Comparison of ENCODE assay signal across 12 cellular contexts in the genomic region with DNA sequence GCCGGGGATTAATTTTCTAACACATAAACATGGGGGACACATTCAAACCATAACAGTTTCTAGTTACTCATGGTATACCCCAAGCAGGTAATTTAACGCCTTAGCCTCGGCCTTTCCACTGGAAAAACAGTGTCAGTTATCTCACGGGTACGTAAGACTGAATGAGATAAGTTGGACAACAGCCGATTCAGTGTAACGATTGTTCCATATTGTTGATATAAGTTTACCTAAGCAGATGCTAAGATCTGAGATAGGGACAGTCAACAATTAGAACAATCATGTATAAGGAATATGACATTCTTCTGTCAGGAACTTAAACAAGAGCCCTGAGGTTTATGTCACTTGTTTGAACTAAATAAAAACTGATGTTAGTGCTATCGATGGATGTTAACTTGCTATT.
A peak's percentile ranks its signal among the peaks of the same experiment; 100 is the strongest.
DNase-seq lines count a peak whose midpoint lies in the region; ATAC-seq and TF ChIP-seq lines count a peak whose summit lies in the region.
"Had no signal": no experiment of that assay in that cellular context is flagged by ENCODE, and none has a peak within 500 bp of the region (broad histone marks: within the 10 kb centered on the region; RNA-seq: fewer than 3 reads in every experiment).

No MANE protein-coding gene starts in this region.

- no peaks in the 10 kb centered on the region for H3K27me3 ChIP-seq in cardiac muscle cell
- no peaks in the 10 kb centered on the region for H3K27me3 ChIP-seq in endodermal cell (ENCODE audit: control insufficient read depth, insufficient read depth, low read length, poor library complexity, severe bottlenecking)
- no peaks in the 10 kb centered on the region for H3K27me3 ChIP-seq in neutrophil
- H3K27me3 ChIP-seq in uterus = no peaks in the 10 kb centered on the region
- H3K27me3 ChIP-seq: testis had no signal

- ATAC-seq in left ventricle myocardium superior = no peak

- no peak overlapping the region for H3K27ac Mint-ChIP-seq in endodermal cell
- H3K27ac Mint-ChIP-seq: activated B cell treated with CpG ODN at 0.5 μM for 24 hours had no signal

- in situ Hi-C loops in GM13977 (cut with MboI; ENCODE audit: low pct_unique_long_range_greater_than_20kb, low sequenced_read_pairs, unreplicated experiment) = no loop called here

- H3K4me1 Mint-ChIP-seq in endodermal cell = peaks cover 7% of the 10 kb centered on the region
- H3K4me1 Mint-ChIP-seq: activated B cell treated with CpG ODN at 0.5 μM for 24 hours had no signal

- 93 to 94% methylated on average over 8 of the region's 8 CpGs for WGBS in endodermal cell (ENCODE audit: insufficient coverage in 1 of 2, insufficient read length in 1 of 2), 2 experiments

- H3K4me3 Mint-ChIP-seq in endodermal cell = no peak overlapping the region
- H3K4me3 Mint-ChIP-seq: activated B cell treated with CpG ODN at 0.5 μM for 24 hours; activated T-helper 1 cell treated with anti-CD3 and anti-CD28 coated beads, Interleukin-12 subunit alpha, Interleukin-12 subunit beta, Interleukin-2, Interleukin-4 antibody, amounts not matched to agents 30 ng/mL and 10 ng/mL and 1 ng/mL, durations not matched to agents 14 hours and 24 hours and 36 hours had no signal

- H3K4me3 ChIP-seq in cardiac muscle cell (no peak overlapping the region), endodermal cell (ENCODE audit: low read length) (no peak overlapping the region), neutrophil (ENCODE audit: low read depth in 1 of 2, low read length in 1 of 2) (no peak overlapping the region), uterus (no peak overlapping the region)
- H3K4me3 ChIP-seq: testis had no signal

- intact Hi-C loops in left ventricle myocardium superior (cut with micrococcal nuclease) = no loop called here
- intact Hi-C loops in uterus (cut with DNase I; ENCODE audit: low total_unique reads) = loop anchor here (10.0 kb wide), 1 partner anchor 183 kb away; no protein-coding TSS in a partner anchor

- DNase-seq in cardiac muscle cell (ENCODE audit: low read depth in 1 of 2, low spot score in 1 of 2) = no peak
- no peak for DNase-seq in left ventricle myocardium superior
- no peak for DNase-seq in endodermal cell
- DNase-seq in uterus = no peak
- DNase-seq in GM13977 (ENCODE audit: low spot score) = no peak
- DNase-seq in activated CD8-positive, alpha-beta memory T cell treated with anti-CD3 and anti-CD28 coated beads, Interleukin-2, amount 50 U/mL, for 4 hours = no peak
- DNase-seq in NCI-H1105 (lab: John Stamatoyannopoulos, UW) = no peak
- DNase-seq: activated B cell treated with CpG ODN at 0.5 μM for 24 hours; stimulated activated CD4-positive, alpha-beta T cell treated with anti-CD3 and anti-CD28 coated beads, Interleukin-4, amount 100 ng/mL, for 4 hours had no signal

- H3K9ac ChIP-seq in endodermal cell (ENCODE audit: extremely low read depth, low read length, poor library complexity, severe bottlenecking) = no peak overlapping the region

- TF ChIP-seq POLR2A in uterus (IDR thresholded peaks at IDR 0.05) = no peak

- H3K27ac ChIP-seq in cardiac muscle cell = peak overlapping the region; percentile 87
- H3K27ac ChIP-seq in endodermal cell (ENCODE audit: low read depth, low read length) = peak overlapping the region; percentile 52
- H3K27ac ChIP-seq in neutrophil = peak overlapping the region; percentile 67
- peak overlapping the region; percentile 82 to 95 for H3K27ac ChIP-seq in uterus
- H3K27ac ChIP-seq: testis had no signal

- peaks cover 81% of the 10 kb centered on the region for H3K36me3 Mint-ChIP-seq in endodermal cell (ENCODE audit: low read depth)

- H3K9me3 ChIP-seq in cardiac muscle cell (ENCODE audit: low read depth) (no peaks in the 10 kb centered on the region), endodermal cell (ENCODE audit: control insufficient read depth, low read length) (no peaks in the 10 kb centered on the region), neutrophil (no peaks in the 10 kb centered on the region), uterus (no peaks in the 10 kb centered on the region)
- H3K9me3 ChIP-seq: testis had no signal

- no peaks in the 10 kb centered on the region for H3K27me3 Mint-ChIP-seq in endodermal cell (ENCODE audit: insufficient read depth)
- H3K27me3 Mint-ChIP-seq: activated B cell treated with CpG ODN at 0.5 μM for 24 hours had no signal

- no peak for TF ChIP-seq CTCF in cardiac muscle cell (IDR thresholded peaks at IDR 0.05; ENCODE audit: low read depth, low read length)
- no peak for TF ChIP-seq CTCF in endodermal cell (conservative IDR thresholded peaks at IDR 0.05)
- TF ChIP-seq CTCF in neutrophil (IDR thresholded peaks at IDR 0.05) = no peak
- no peak for TF ChIP-seq CTCF in uterus (IDR thresholded peaks at IDR 0.05)
- no peak for TF ChIP-seq CTCF in GM13977 (IDR thresholded peaks at IDR 0.05; ENCODE audit: extremely low read depth, insufficient read depth, missing control alignments)

- H3K4me1 ChIP-seq in cardiac muscle cell (ENCODE audit: low read depth) = peaks cover 66% of the 10 kb centered on the region
- peaks cover 5% of the 10 kb centered on the region for H3K4me1 ChIP-seq in endodermal cell (ENCODE audit: control insufficient read depth, insufficient read depth, low read length)
- peaks cover 13 to 21% of the 10 kb centered on the region in 2 experiments for H3K4me1 ChIP-seq in neutrophil (ENCODE audit: control insufficient read depth in 1 of 2, insufficient read depth in 1 of 2, low read depth in 1 of 2, low read length in 1 of 2)
- H3K4me1 ChIP-seq in uterus = peaks cover 20 to 58% of the 10 kb centered on the region in 2 donors

- H3K9me3 Mint-ChIP-seq in endodermal cell = no peaks in the 10 kb centered on the region
- H3K9me3 Mint-ChIP-seq: activated B cell treated with CpG ODN at 0.5 μM for 24 hours; activated T-helper 1 cell treated with anti-CD3 and anti-CD28 coated beads, Interleukin-12 subunit alpha, Interleukin-12 subunit beta, Interleukin-2, Interleukin-4 antibody, amounts not matched to agents 30 ng/mL and 10 ng/mL and 1 ng/mL, durations not matched to agents 14 hours and 24 hours and 36 hours had no signal

- H3K36me3 ChIP-seq in cardiac muscle cell (peaks cover 3% of the 10 kb centered on the region), endodermal cell (ENCODE audit: control insufficient read depth, insufficient read depth, low read length) (peaks cover 90% of the 10 kb centered on the region), neutrophil (peaks cover 68% of the 10 kb centered on the region), uterus (no peaks in the 10 kb centered on the region)
